ENCODE assay signal across 16 cellular contexts in genomic region chr4:122046255-122046654, GRCh38.
"Had no signal": no experiment of that assay in that cellular context is flagged by ENCODE, and none has a peak within 500 bp of the region (broad histone marks: within the 10 kb centered on the region; RNA-seq: fewer than 3 reads in every experiment).

No MANE protein-coding gene starts in this region.

- H3K4me3 Mint-ChIP-seq: naive thymus-derived CD4-positive, alpha-beta T cell had no signal

- H3K9me3 ChIP-seq: gastroesophageal sphincter, lower lobe of right lung had no signal

- H3K36me3 Mint-ChIP-seq: naive thymus-derived CD4-positive, alpha-beta T cell had no signal

- H3K4me3 ChIP-seq: coronary artery, dorsolateral prefrontal cortex, esophagus muscularis mucosa, gastroesophageal sphincter, heart left ventricle, hepatocyte, left ventricle myocardium inferior, lower lobe of right lung had no signal

- H3K4me1 ChIP-seq: esophagus muscularis mucosa, foreskin keratinocyte, gastroesophageal sphincter, left ventricle myocardium inferior, lower lobe of right lung had no signal

- H3K4me1 Mint-ChIP-seq: naive thymus-derived CD4-positive, alpha-beta T cell had no signal

- H3K36me3 ChIP-seq: esophagus muscularis mucosa, gastroesophageal sphincter, heart left ventricle, left ventricle myocardium inferior, lower lobe of right lung had no signal

- ATAC-seq: gastroesophageal sphincter; heart left ventricle; left colon; left lobe of liver; naive thymus-derived CD4-positive, alpha-beta T cell had no signal

- DNase-seq: dorsolateral prefrontal cortex; effector CD4-positive, alpha-beta T cell; effector memory CD4-positive, alpha-beta T cell; left colon; left ventricle myocardium inferior; mesendoderm; midbrain; naive thymus-derived CD4-positive, alpha-beta T cell had no signal

- H3K27me3 ChIP-seq: dorsolateral prefrontal cortex, esophagus muscularis mucosa, gastroesophageal sphincter, heart left ventricle, hepatocyte had no signal

- H3K27ac Mint-ChIP-seq: naive thymus-derived CD4-positive, alpha-beta T cell had no signal

- H3K27ac ChIP-seq: coronary artery, dorsolateral prefrontal cortex, esophagus muscularis mucosa, foreskin keratinocyte, gastroesophageal sphincter, heart left ventricle, hepatocyte, left ventricle myocardium inferior, lower lobe of right lung had no signal
